ENCODE assay signal across 1 cellular context in the genomic region with DNA sequence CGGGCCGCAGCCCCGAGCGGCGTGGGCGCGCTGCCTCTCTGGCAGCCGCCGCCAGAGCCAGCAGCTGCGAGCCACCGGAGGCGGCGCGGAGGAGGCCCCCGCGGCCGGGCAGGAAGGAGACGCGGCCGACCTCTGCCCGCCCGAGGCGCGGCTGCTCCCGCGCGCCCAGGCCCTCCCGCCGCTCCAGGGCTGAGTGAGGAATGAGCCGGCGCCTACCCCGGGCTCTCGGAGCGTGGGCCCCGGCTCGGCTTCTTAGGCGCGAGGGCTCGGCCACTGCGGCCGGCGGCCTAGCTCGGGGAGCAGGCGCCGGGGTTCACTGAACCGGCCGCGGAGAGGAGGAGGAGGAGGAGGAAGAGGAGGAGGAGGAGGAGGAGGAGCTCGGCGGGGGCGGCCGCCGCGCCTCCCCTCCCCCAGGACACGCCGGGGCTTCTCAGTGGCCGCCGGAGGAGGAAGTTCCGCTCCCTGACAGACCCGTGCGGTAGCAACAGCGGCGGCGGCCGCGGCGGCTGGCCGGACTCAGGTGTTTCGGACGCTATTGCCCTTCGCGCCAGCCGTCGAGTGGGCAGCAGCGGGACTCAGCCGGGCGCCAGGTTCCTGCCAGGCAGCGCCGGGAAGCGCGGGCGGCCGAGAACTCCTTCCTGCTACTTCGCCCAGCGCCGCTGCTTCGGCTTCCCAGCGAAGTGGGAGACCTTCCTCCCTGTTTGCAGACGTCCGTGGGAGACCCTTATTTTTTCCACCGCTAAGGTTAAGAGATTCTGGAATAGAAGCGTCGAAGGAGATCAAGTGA.
TF ChIP-seq lines count a peak whose summit lies in the region.

Gene MAN1A2 (plus strand): TSS at position 468 of the 787 bp plus-strand sequence. CDS start 735 bp downstream, outside the sequence.

TF ChIP-seq in GM12878, 131 proteins besides CTCF, POLR2A, EP300 and RAD21 (continued from another document and continues in another):
- TF ChIP-seq ZBTB40 (IDR thresholded peaks at IDR 0.05; ENCODE audit: borderline replicate concordance) (peak; percentile 82), ZSCAN29 (IDR thresholded peaks at IDR 0.05) (no peak), CREB1 (IDR thresholded peaks at IDR 0.05; ENCODE audit: low read depth) (0 out of 2 replicates have a peak, but pooled peaks have one; percentile 41), YY1 (IDR thresholded peaks at IDR 0.05; ENCODE audit: low read depth, low read length) (no peak; the same call in 1 of the 2 replicates), TCF12 (IDR thresholded peaks at IDR 0.05; ENCODE audit: low read depth, low read length) (no peak; the same call in 1 of the 2 replicates), PML (IDR thresholded peaks at IDR 0.05; ENCODE audit: low read length) (0 out of 2 replicates have a peak, but pooled peaks have one; percentile 68), DPF2 (IDR thresholded peaks at IDR 0.05) (peak; percentile 97), BCLAF1 (IDR thresholded peaks at IDR 0.05) (0 out of 2 replicates have a peak, but pooled peaks have one; percentile 0), RFX5 (IDR thresholded peaks at IDR 0.05; ENCODE audit: low read depth, low read length) (peak; percentile 33; the same call in 1 of the 2 replicates), BMI1 (IDR thresholded peaks at IDR 0.05; ENCODE audit: borderline replicate concordance) (no peak), POU2F2 (IDR thresholded peaks at IDR 0.05; ENCODE audit: borderline replicate concordance, low read depth, low read length) (no peak), KAT2A (conservative IDR thresholded peaks at IDR 0.05; ENCODE audit: control insufficient read depth, low read depth, low read length) (no peak), SIN3A (IDR thresholded peaks at IDR 0.05; ENCODE audit: low read depth, low read length) (no peak), KDM1A (IDR thresholded peaks at IDR 0.05; ENCODE audit: borderline replicate concordance) (no peak), ESRRA (IDR thresholded peaks at IDR 0.05; ENCODE audit: low read length) (no peak; the same call in 1 of the 2 replicates), CHD4 (IDR thresholded peaks at IDR 0.05) (no peak), SMAD5 (IDR thresholded peaks at IDR 0.05; ENCODE audit: low read depth) (no peak), ZBED1 (IDR thresholded peaks at IDR 0.05; ENCODE audit: borderline replicate concordance) (no peak), ZNF24 (IDR thresholded peaks at IDR 0.05) (no peak), SREBF1 (IDR thresholded peaks at IDR 0.05; ENCODE audit: low read length) (no peak), TCF7 (IDR thresholded peaks at IDR 0.05; ENCODE audit: borderline replicate concordance) (no peak), NFXL1 (IDR thresholded peaks at IDR 0.05; ENCODE audit: borderline replicate concordance) (peak; percentile 99), TBL1XR1 (IDR thresholded peaks at IDR 0.05; ENCODE audit: low read depth, low read length) (no peak), POLR2AphosphoS5 (IDR thresholded peaks at IDR 0.05; ENCODE audit: low read length) (peak; percentile 33; the same call in 1 of the 2 replicates), RELB (IDR thresholded peaks at IDR 0.05; ENCODE audit: low read depth) (no peak), SMARCA5 (IDR thresholded peaks at IDR 0.05) (peak; percentile 71), LARP7 (IDR thresholded peaks at IDR 0.05) (no peak; the same call in 1 of the 2 replicates), PAX5 (IDR thresholded peaks at IDR 0.05; ENCODE audit: borderline replicate concordance, low read depth, low read length) (0 out of 2 replicates have a peak, but pooled peaks have one; percentile 30), RUNX3 (IDR thresholded peaks at IDR 0.05; ENCODE audit: low read length) (no peak; the same call in none of the 2 replicates), CBFB (IDR thresholded peaks at IDR 0.05; ENCODE audit: low read depth) (no peak), MXI1 (IDR thresholded peaks at IDR 0.05; ENCODE audit: low read depth, low read length) (no peak), HSF1 (IDR thresholded peaks at IDR 0.05; ENCODE audit: low read depth, low read length) (no peak), PRDM15 (CRISPR knock-in tag; IDR thresholded peaks at IDR 0.05) (no peak), MEF2B (IDR thresholded peaks at IDR 0.05; ENCODE audit: partially characterized antibody, poor library complexity, severe bottlenecking) (no peak), NKRF (conservative IDR thresholded peaks at IDR 0.05) (no peak; the same call in 1 of the 2 replicates), TARDBP (IDR thresholded peaks at IDR 0.05; ENCODE audit: borderline replicate concordance) (no peak), HDAC6 (IDR thresholded peaks at IDR 0.05; ENCODE audit: unreplicated experiment) (peak; percentile 32)
- TF ChIP-seq, protein P1, sequence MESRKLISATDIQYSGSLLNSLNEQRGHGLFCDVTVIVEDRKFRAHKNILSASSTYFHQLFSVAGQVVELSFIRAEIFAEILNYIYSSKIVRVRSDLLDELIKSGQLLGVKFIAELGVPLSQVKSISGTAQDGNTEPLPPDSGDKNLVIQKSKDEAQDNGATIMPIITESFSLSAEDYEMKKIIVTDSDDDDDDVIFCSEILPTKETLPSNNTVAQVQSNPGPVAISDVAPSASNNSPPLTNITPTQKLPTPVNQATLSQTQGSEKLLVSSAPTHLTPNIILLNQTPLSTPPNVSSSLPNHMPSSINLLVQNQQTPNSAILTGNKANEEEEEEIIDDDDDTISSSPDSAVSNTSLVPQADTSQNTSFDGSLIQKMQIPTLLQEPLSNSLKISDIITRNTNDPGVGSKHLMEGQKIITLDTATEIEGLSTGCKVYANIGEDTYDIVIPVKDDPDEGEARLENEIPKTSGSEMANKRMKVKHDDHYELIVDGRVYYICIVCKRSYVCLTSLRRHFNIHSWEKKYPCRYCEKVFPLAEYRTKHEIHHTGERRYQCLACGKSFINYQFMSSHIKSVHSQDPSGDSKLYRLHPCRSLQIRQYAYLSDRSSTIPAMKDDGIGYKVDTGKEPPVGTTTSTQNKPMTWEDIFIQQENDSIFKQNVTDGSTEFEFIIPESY (IDR thresholded peaks at IDR 0.05): no peak
- TF ChIP-seq, protein P2, sequence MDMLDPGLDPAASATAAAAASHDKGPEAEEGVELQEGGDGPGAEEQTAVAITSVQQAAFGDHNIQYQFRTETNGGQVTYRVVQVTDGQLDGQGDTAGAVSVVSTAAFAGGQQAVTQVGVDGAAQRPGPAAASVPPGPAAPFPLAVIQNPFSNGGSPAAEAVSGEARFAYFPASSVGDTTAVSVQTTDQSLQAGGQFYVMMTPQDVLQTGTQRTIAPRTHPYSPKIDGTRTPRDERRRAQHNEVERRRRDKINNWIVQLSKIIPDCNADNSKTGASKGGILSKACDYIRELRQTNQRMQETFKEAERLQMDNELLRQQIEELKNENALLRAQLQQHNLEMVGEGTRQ (IDR thresholded peaks at IDR 0.05; ENCODE audit: borderline replicate concordance, low read depth, low read length): no peak
